In the genomic region with DNA sequence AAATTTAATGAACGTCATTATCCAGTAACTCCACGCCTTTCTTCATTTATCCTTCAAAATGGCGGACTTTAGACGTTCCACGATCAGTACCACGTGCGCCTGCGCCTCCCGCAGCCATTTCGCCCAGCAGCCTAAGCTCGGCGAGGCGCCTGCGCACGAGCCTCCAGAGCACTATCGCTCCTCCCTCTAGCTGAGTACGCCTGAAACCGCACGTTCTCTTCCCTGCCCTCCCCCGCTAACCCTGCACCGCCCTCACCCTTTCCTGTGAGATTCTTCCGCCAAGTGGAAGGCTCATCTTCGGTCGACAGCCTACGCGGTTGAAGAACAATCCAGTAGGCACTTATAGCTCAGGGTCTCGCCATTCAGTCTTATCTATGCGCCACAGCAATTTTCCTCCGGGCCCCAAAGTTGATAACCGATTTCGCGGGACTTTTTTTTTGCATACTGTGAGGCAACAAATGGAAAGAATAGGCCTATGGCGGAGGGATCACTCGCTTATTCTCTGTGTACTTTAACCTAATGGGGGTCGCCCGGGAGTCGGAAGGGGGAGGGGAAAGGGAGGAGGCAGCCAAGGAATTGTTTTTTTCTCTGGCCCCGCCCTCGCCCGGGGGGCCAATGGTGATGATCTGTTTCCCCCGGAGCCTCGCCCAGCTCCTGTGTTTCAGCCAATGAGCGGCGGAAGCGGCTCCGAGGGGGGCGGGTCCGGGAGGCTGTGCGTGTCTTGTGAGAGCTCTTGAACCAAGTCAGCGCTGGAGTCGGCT, we compare ENCODE assay signal across 8 cellular contexts. TPM values are rescaled to one million over a fixed set of nuclear protein-coding genes. Genes with fewer than 3 reads are reported as not detected.
A peak's percentile ranks its signal among the peaks of the same experiment; 100 is the strongest.
DNase-seq lines count a peak whose midpoint lies in the region; ATAC-seq and FAIRE-seq lines count a peak whose summit lies in the region.

A gene with protein sequence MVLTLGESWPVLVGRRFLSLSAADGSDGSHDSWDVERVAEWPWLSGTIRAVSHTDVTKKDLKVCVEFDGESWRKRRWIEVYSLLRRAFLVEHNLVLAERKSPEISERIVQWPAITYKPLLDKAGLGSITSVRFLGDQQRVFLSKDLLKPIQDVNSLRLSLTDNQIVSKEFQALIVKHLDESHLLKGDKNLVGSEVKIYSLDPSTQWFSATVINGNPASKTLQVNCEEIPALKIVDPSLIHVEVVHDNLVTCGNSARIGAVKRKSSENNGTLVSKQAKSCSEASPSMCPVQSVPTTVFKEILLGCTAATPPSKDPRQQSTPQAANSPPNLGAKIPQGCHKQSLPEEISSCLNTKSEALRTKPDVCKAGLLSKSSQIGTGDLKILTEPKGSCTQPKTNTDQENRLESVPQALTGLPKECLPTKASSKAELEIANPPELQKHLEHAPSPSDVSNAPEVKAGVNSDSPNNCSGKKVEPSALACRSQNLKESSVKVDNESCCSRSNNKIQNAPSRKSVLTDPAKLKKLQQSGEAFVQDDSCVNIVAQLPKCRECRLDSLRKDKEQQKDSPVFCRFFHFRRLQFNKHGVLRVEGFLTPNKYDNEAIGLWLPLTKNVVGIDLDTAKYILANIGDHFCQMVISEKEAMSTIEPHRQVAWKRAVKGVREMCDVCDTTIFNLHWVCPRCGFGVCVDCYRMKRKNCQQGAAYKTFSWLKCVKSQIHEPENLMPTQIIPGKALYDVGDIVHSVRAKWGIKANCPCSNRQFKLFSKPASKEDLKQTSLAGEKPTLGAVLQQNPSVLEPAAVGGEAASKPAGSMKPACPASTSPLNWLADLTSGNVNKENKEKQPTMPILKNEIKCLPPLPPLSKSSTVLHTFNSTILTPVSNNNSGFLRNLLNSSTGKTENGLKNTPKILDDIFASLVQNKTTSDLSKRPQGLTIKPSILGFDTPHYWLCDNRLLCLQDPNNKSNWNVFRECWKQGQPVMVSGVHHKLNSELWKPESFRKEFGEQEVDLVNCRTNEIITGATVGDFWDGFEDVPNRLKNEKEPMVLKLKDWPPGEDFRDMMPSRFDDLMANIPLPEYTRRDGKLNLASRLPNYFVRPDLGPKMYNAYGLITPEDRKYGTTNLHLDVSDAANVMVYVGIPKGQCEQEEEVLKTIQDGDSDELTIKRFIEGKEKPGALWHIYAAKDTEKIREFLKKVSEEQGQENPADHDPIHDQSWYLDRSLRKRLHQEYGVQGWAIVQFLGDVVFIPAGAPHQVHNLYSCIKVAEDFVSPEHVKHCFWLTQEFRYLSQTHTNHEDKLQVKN (N-terminal part only) (plus strand): TSS at position 741 of the 761 bp plus-strand sequence. CDS start 677 bp downstream, outside the sequence.

- 0% methylated on average over 50 to 51 of the region's 51 CpGs for WGBS in small intestine, 3 donors

- ATAC-seq in GM19035 (IDR thresholded peaks at IDR 0.05; ENCODE audit: unreplicated experiment) (peak; percentile 83), HG03378 (IDR thresholded peaks at IDR 0.05; ENCODE audit: unreplicated experiment) (peak; percentile 64)

- H3K36me3 ChIP-seq in small intestine (ENCODE audit: control insufficient read depth in 2 of 2, insufficient read depth in 2 of 2, low read length in 2 of 2), result no peaks in the 10 kb centered on the region

- peak within 1 kb of the TSS; percentile 92 to 96 for H3K27ac ChIP-seq in small intestine (ENCODE audit: low read depth in 1 of 2, low read length in 1 of 2)

- peaks cover 0 to 12% of the 10 kb centered on the region in 2 donors for H3K4me1 ChIP-seq in small intestine (ENCODE audit: control insufficient read depth in 2 of 2, insufficient read depth in 1 of 2, low read depth in 1 of 2, low read length in 1 of 2)

- H3K9me3 ChIP-seq in small intestine (ENCODE audit: control insufficient read depth, low read depth), result no peaks in the 10 kb centered on the region

- DNase-seq in AG08396 (ENCODE audit: low spot score) (peak; percentile 94), NCI-H446 treated with DMSO at 0.1 percent for 48 hours (lab: John Stamatoyannopoulos, UW) (peak; percentile 98), iPS-NIHi7 (ENCODE audit: extremely low spot score) (peak; percentile 94), small intestine (peak; percentile 100)
- DNase-seq in activated CD4-positive, CD25-positive, alpha-beta regulatory T cell treated with anti-CD3 and anti-CD28 coated beads, Interleukin-2, amount 50 U/mL, for 16 hours (ENCODE audit: low read depth, low spot score), result peak; percentile 99
- peak; percentile 99 for DNase-seq in central memory CD4-positive, alpha-beta T cell

- peak within 1 kb of the TSS; percentile 88 to 95 for H3K4me3 ChIP-seq in small intestine (ENCODE audit: low read depth in 1 of 2, low read length in 2 of 2)

- no peaks in the 10 kb centered on the region for H3K27me3 ChIP-seq in small intestine (ENCODE audit: control insufficient read depth in 2 of 2, insufficient read depth in 2 of 2, low read length in 2 of 2)

- peak; percentile 23 for FAIRE-seq in small intestine (lab: Jason Lieb, UNC)

RNA-seq across cellular contexts. Expression of the gene that starts here (rescaled TPM):
- polyA plus RNA-seq in small intestine, result 10 to 100 TPM; 13.5 to 51.2 (median 29.2) TPM

Comparison
In these comparisons a context has a peak if more than half of its experiments do, and no peak if none do; other contexts are left out.
1. Peak in every context shown above with its lines: DNase-seq, ATAC-seq, H3K4me3 ChIP-seq and H3K27ac ChIP-seq.